1 cellular context compared by ENCODE assay signal in genomic region chr16:75317101-75317522, GRCh38.
TF ChIP-seq lines count a peak whose summit lies in the region.

No MANE protein-coding gene starts in this region.

TF ChIP-seq in K562, 482 proteins besides CTCF, POLR2A, EP300 and RAD21 (continued from another document and continues in another):
- TF ChIP-seq CEBPG (CRISPR knock-in tag; IDR thresholded peaks at IDR 0.05), result no peak
- TF ChIP-seq CEBPG (tag; conservative IDR thresholded peaks at IDR 0.05 in 1 of 2, IDR thresholded peaks at IDR 0.05 in 1 of 2), result no peak
- TF ChIP-seq PHB (CRISPR knock-in tag; IDR thresholded peaks at IDR 0.05), result no peak
- no peak for TF ChIP-seq FIP1L1 (IDR thresholded peaks at IDR 0.05; ENCODE audit: low read depth, low read length, poor library complexity, severe bottlenecking)
- TF ChIP-seq SMARCE1 (IDR thresholded peaks at IDR 0.05), result 0 out of 2 replicates have a peak, but pooled peaks have one; percentile 16
- TF ChIP-seq SMARCB1 (IDR thresholded peaks at IDR 0.05; ENCODE audit: insufficient read length, low read depth), result no peak
- TF ChIP-seq ZNF384 (IDR thresholded peaks at IDR 0.05; ENCODE audit: low read depth, low read length), result no peak
- TF ChIP-seq TSC22D4 (tag; IDR thresholded peaks at IDR 0.05), result no peak
- no peak for TF ChIP-seq ZBTB8A (IDR thresholded peaks at IDR 0.05; ENCODE audit: partially characterized antibody)
- TF ChIP-seq NCOR1 (IDR thresholded peaks at IDR 0.05), result no peak
- peak; percentile 64 for TF ChIP-seq ZNF592 (IDR thresholded peaks at IDR 0.05)
- TF ChIP-seq AFF4 (CRISPR knock-in tag; IDR thresholded peaks at IDR 0.05), result no peak
- TF ChIP-seq ZNF23 (CRISPR knock-in tag; IDR thresholded peaks at IDR 0.05), result no peak
- no peak for TF ChIP-seq ZNF589 (CRISPR knock-in tag; IDR thresholded peaks at IDR 0.05; ENCODE audit: low read depth)
- TF ChIP-seq FOXP4 (CRISPR knock-in tag; IDR thresholded peaks at IDR 0.05; ENCODE audit: borderline replicate concordance), result no peak
- TF ChIP-seq ZNF668 (CRISPR knock-in tag; IDR thresholded peaks at IDR 0.05), result no peak
- TF ChIP-seq HBP1 (CRISPR knock-in tag; IDR thresholded peaks at IDR 0.05), result no peak
- TF ChIP-seq MTF1 (CRISPR knock-in tag; IDR thresholded peaks at IDR 0.05; ENCODE audit: borderline replicate concordance), result no peak
- peak in 1 of 2 experiments; percentile 19 for TF ChIP-seq E2F6 (IDR thresholded peaks at IDR 0.05; ENCODE audit: borderline replicate concordance in 1 of 2, extremely low read depth in 1 of 2, insufficient read depth in 1 of 2, insufficient read length in 1 of 2, low read depth in 1 of 2, low read length in 1 of 2, poor library complexity in 1 of 2, severe bottlenecking in 1 of 2)
- no peak for TF ChIP-seq TAF15 (IDR thresholded peaks at IDR 0.05; ENCODE audit: low read depth, low read length)
- no peak for TF ChIP-seq ZNF408 (CRISPR knock-in tag; IDR thresholded peaks at IDR 0.05; ENCODE audit: low read depth)
- no peak for TF ChIP-seq ARHGAP35 (IDR thresholded peaks at IDR 0.05; ENCODE audit: partially characterized antibody)
- no peak for TF ChIP-seq BCL6 (CRISPR knock-in tag; IDR thresholded peaks at IDR 0.05)
- peak; percentile 87 for TF ChIP-seq ZNF766 (CRISPR knock-in tag; conservative IDR thresholded peaks at IDR 0.05)
- no peak for TF ChIP-seq MAFF (IDR thresholded peaks at IDR 0.05; ENCODE audit: low read length)
- no peak for TF ChIP-seq ASH1L (IDR thresholded peaks at IDR 0.05; ENCODE audit: borderline replicate concordance, low read depth, partially characterized antibody)
- no peak for TF ChIP-seq ZBTB1 (CRISPR knock-in tag; IDR thresholded peaks at IDR 0.05; ENCODE audit: borderline replicate concordance, low read depth)
- no peak for TF ChIP-seq USF2 (CRISPR knock-in tag; IDR thresholded peaks at IDR 0.05)
- no peak for TF ChIP-seq NFE2 (IDR thresholded peaks at IDR 0.05; ENCODE audit: low read depth)
- no peak for TF ChIP-seq NR2C2 (CRISPR knock-in tag; IDR thresholded peaks at IDR 0.05)
- peak; percentile 17; the same call in 1 of the 2 replicates for TF ChIP-seq NR2C2 (tag; IDR thresholded peaks at IDR 0.05)
- no peak for TF ChIP-seq ZBED1 (IDR thresholded peaks at IDR 0.05)
- TF ChIP-seq L3MBTL2 (IDR thresholded peaks at IDR 0.05), result peak; percentile 35; the same call in 1 of the 2 replicates
- no peak for TF ChIP-seq WHSC1 (IDR thresholded peaks at IDR 0.05; ENCODE audit: low read length)
- no peak for TF ChIP-seq ESRRB (CRISPR knock-in tag; IDR thresholded peaks at IDR 0.05; ENCODE audit: borderline replicate concordance)
- TF ChIP-seq HDAC1 (IDR thresholded peaks at IDR 0.05), result no peak
- no peak for TF ChIP-seq ADNP (tag; IDR thresholded peaks at IDR 0.05)
- TF ChIP-seq CGGBP1 (CRISPR knock-in tag; IDR thresholded peaks at IDR 0.05), result no peak
- no peak for TF ChIP-seq TSHZ1 (CRISPR knock-in tag; IDR thresholded peaks at IDR 0.05)
- no peak for TF ChIP-seq HNRNPH1 (optimal IDR thresholded peaks at IDR 0.05; ENCODE audit: low read depth, low read length)
- no peak for TF ChIP-seq BRF1 (IDR thresholded peaks at IDR 0.05; ENCODE audit: borderline replicate concordance, extremely low read depth, insufficient read length)
- no peak for TF ChIP-seq SUPT5H (IDR thresholded peaks at IDR 0.05)
- no peak for TF ChIP-seq ILF3 (IDR thresholded peaks at IDR 0.05; ENCODE audit: borderline replicate concordance)
- no peak for TF ChIP-seq PHF20 (IDR thresholded peaks at IDR 0.05; ENCODE audit: partially characterized antibody)
- no peak for TF ChIP-seq NONO (IDR thresholded peaks at IDR 0.05; ENCODE audit: low read depth in 2 of 2, low read length in 1 of 2)
- peak; percentile 45; the same call in 1 of the 2 replicates for TF ChIP-seq TEAD4 (IDR thresholded peaks at IDR 0.05; ENCODE audit: low read length)
- no peak for TF ChIP-seq TEAD4 (CRISPR knock-in tag; IDR thresholded peaks at IDR 0.05; ENCODE audit: borderline replicate concordance)
- TF ChIP-seq CBX8 (IDR thresholded peaks at IDR 0.05; ENCODE audit: borderline replicate concordance, extremely low read depth, low read depth, low read length, poor library complexity, severe bottlenecking), result no peak
- TF ChIP-seq ZNF780A (CRISPR knock-in tag; IDR thresholded peaks at IDR 0.05), result no peak
